ENCODE assay signal across 8 cellular contexts in the genomic region with DNA sequence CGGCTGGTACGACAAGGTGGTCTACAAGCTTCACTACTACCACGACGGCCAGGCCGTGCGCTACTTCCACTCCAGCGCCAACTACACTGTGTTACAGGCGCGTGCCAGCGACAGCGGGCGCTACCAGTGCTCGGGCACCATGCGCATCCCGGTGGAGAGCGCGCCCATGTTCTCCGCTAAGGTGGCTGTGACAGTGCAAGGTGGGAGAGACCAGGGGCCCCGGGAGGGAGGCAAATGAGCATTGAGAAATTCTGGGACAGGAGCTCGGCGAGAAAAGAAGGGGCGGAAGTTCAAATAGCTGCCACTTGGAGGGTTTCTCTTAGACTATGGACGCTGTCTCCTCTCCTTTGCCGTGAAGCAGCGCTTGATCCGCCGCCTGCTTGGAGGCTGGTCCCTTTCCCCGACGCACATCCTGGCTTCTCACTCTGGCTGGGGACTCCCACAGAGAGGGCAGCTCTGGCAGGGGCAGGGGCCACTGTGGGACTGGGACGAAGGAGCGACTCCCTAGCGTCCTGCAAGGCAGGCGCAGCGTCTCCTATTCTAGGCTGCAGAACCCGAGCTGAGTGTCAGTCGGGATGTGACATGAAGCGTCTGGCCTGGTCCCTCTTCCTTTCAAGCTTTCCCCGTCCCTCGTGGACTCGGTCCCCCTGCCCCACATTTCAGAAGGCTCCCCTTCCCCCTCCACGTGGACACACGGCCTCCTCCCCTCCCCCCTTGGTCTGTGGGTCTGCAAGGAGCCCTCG. TPM values are rescaled to one million over a fixed set of nuclear protein-coding genes. Genes with fewer than 3 reads are reported as not detected.
A peak's percentile ranks its signal among the peaks of the same experiment; 100 is the strongest.
DNase-seq lines count a peak whose midpoint lies in the region; ATAC-seq, FAIRE-seq and TF ChIP-seq lines count a peak whose summit lies in the region.

No MANE protein-coding gene starts in this region.

- POLR2A ChIA-PET in RWPE1 (lab: Yijun Ruan, JAX; ENCODE audit: low non-redundant PET): interaction anchor here (1.2 kb wide), 1 partner anchor 23 kb away, joined by 3 read pairs; the partner anchor contains the start of gene DUSP12

- H3K9me3 Mint-ChIP-seq in activated naive CD8-positive, alpha-beta T cell treated with anti-CD3 and anti-CD28 coated beads for 36 hours: no peaks in the 10 kb centered on the region

- intact Hi-C loops in pancreas (cut with DNase I): no loop called here

- H3K4me3 ChIP-seq in cardiac muscle cell (peak overlapping the region; percentile 51), pancreas (peak overlapping the region; percentile 68 to 90 (median 74))

- DNase-seq in AG08395 (ENCODE audit: low spot score) (peak; percentile 21), RWPE1 (ENCODE audit: low spot score) (peak; percentile 19), cardiac muscle cell (ENCODE audit: low read depth in 1 of 2, low spot score in 1 of 2) (peak in 1 of 2 donors; percentile 57), pancreas (peak; percentile 24 to 80 (median 54))
- peak; percentile 40 for DNase-seq in activated naive CD8-positive, alpha-beta T cell treated with anti-CD3 and anti-CD28 coated beads for 36 hours

- ATAC-seq in GM18511 (IDR thresholded peaks at IDR 0.05; ENCODE audit: unreplicated experiment) (peak; percentile 24), HG03342 (IDR thresholded peaks at IDR 0.05; ENCODE audit: unreplicated experiment) (peak; percentile 19), pancreas (peak; percentile 39 to 52 (median 50)), GM18517 (IDR thresholded peaks at IDR 0.05; ENCODE audit: unreplicated experiment) (no peak)

- H3K27ac ChIP-seq in RWPE1 (peak overlapping the region; percentile 89), cardiac muscle cell (peak overlapping the region; percentile 21), pancreas (peak overlapping the region; percentile 24 to 83 (median 75))

- H3K27me3 Mint-ChIP-seq in activated naive CD8-positive, alpha-beta T cell treated with anti-CD3 and anti-CD28 coated beads for 36 hours: peaks cover 27% of the 10 kb centered on the region

- TF ChIP-seq CTCF in RWPE1 (conservative IDR thresholded peaks at IDR 0.05; ENCODE audit: low read depth): 0 out of 2 replicates have a peak, but pooled peaks have one; percentile 24
- TF ChIP-seq CTCF in cardiac muscle cell (IDR thresholded peaks at IDR 0.05; ENCODE audit: low read depth, low read length): peak; percentile 46
- TF ChIP-seq CTCF in pancreas (IDR thresholded peaks at IDR 0.05): no peak

- H3K4me3 Mint-ChIP-seq in activated naive CD8-positive, alpha-beta T cell treated with anti-CD3 and anti-CD28 coated beads for 36 hours: peak overlapping the region; percentile 93

- H3K27me3 ChIP-seq in cardiac muscle cell: peaks cover 41% of the 10 kb centered on the region
- no peaks in the 10 kb centered on the region for H3K27me3 ChIP-seq in pancreas

- H3K36me3 ChIP-seq in cardiac muscle cell: no peaks in the 10 kb centered on the region
- H3K36me3 ChIP-seq in pancreas: no peaks in the 10 kb centered on the region

- H3K4me1 ChIP-seq in cardiac muscle cell (ENCODE audit: low read depth) (no peaks in the 10 kb centered on the region), pancreas (peaks cover 0 to 7% (median 0%) of the 10 kb centered on the region in 3 donors)

- CTCF ChIA-PET in RWPE1 (lab: Yijun Ruan, JAX): interaction anchor here (0.7 to 1.9 kb wide), 3 partner anchors 11 to 66 kb away, joined by 5 to 7 read pairs (median 7); no protein-coding TSS in a partner anchor

- peak overlapping the region; percentile 82 for H3K27ac Mint-ChIP-seq in activated naive CD8-positive, alpha-beta T cell treated with anti-CD3 and anti-CD28 coated beads for 36 hours

- no peaks in the 10 kb centered on the region for H3K36me3 Mint-ChIP-seq in activated naive CD8-positive, alpha-beta T cell treated with anti-CD3 and anti-CD28 coated beads for 36 hours

- WGBS in pancreas, 2 donors: 0 to 1% methylated on average over 39 to 43 of the region's 43 CpGs

- no peaks in the 10 kb centered on the region for H3K9me3 ChIP-seq in cardiac muscle cell (ENCODE audit: low read depth)
- H3K9me3 ChIP-seq in pancreas: no peaks in the 10 kb centered on the region

- FAIRE-seq in pancreas (lab: Jason Lieb, UNC): no peak

- peaks cover 58% of the 10 kb centered on the region for H3K4me1 Mint-ChIP-seq in activated naive CD8-positive, alpha-beta T cell treated with anti-CD3 and anti-CD28 coated beads for 36 hours

RNA-seq across cellular contexts. Expression of gene FCRLB, which starts 4.7 kb away (rescaled TPM):
- under 1 TPM; 0.49 to 0.76 TPM for total RNA-seq in activated naive CD8-positive, alpha-beta T cell treated with anti-CD3 and anti-CD28 coated beads for 36 hours
- total RNA-seq in cardiac muscle cell (2.9 and 3.0 TPM in 2 replicates), pancreas (under 1 TPM; 0.14 to 0.51 (median 0.36) TPM)
- polyA plus RNA-seq in cardiac muscle cell (0.67 and 1.7 TPM in 2 replicates), pancreas (under 1 TPM; 0.27 to 0.49 TPM)

RNA-seq across cellular contexts. Expression of gene FCRLA, which starts 19.0 kb away (rescaled TPM):
- total RNA-seq in activated naive CD8-positive, alpha-beta T cell treated with anti-CD3 and anti-CD28 coated beads for 36 hours: under 1 TPM; 0.35 to 0.56 TPM
- 0.18 TPM in 1 of 2 replicates, not detected in the other for total RNA-seq in cardiac muscle cell
- 0.39 TPM in 1 of 2 replicates, not detected in the other for polyA plus RNA-seq in cardiac muscle cell
- total RNA-seq in pancreas: under 1 TPM in 1 of 6 donors, not detected in 5; 0.38 TPM
- polyA plus RNA-seq in pancreas: not detected

RNA-seq across cellular contexts. Expression of gene DUSP12, which starts 23.5 kb away (rescaled TPM):
- 10 to 100 TPM; 39.9 to 40.3 TPM for total RNA-seq in activated naive CD8-positive, alpha-beta T cell treated with anti-CD3 and anti-CD28 coated beads for 36 hours
- 40.0 and 60.5 TPM in 2 replicates for total RNA-seq in cardiac muscle cell
- 63.1 and 65.7 TPM in 2 replicates for polyA plus RNA-seq in cardiac muscle cell
- 10 to 100 TPM in 1 of 6 donors, 1 to 10 TPM in 5; 5.7 to 11.2 (median 8.3) TPM for total RNA-seq in pancreas
- polyA plus RNA-seq in pancreas: 10 to 100 TPM in 1 of 2 donors, 1 to 10 TPM in 1; 9.2 to 16.0 TPM

RNA-seq across cellular contexts. Expression of gene ATF6, which starts 40.1 kb away (rescaled TPM):
- total RNA-seq in activated naive CD8-positive, alpha-beta T cell treated with anti-CD3 and anti-CD28 coated beads for 36 hours: 10 to 100 TPM; 20.2 to 22.1 TPM
- total RNA-seq in cardiac muscle cell: 18.0 and 18.1 TPM in 2 replicates
- polyA plus RNA-seq in cardiac muscle cell: 14.6 and 15.6 TPM in 2 replicates
- total RNA-seq in pancreas: 10 to 100 TPM; 11.5 to 29.5 (median 18.1) TPM
- polyA plus RNA-seq in pancreas: 1 to 10 TPM; 2.2 to 6.9 TPM

Comparison
In these comparisons a context has a peak if more than half of its experiments do, and no peak if none do; other contexts are left out.
1. H3K27ac ChIP-seq: peak in every context shown above with its lines; median percentile 89 in RWPE1; 75 in pancreas; 21 in cardiac muscle cell.
2. CTCF ChIP-seq: peak in RWPE1 (single experiment) and cardiac muscle cell (single experiment); none in pancreas (0 of 4).